Comparison of ENCODE assay signal across 17 cellular contexts in the genomic region with DNA sequence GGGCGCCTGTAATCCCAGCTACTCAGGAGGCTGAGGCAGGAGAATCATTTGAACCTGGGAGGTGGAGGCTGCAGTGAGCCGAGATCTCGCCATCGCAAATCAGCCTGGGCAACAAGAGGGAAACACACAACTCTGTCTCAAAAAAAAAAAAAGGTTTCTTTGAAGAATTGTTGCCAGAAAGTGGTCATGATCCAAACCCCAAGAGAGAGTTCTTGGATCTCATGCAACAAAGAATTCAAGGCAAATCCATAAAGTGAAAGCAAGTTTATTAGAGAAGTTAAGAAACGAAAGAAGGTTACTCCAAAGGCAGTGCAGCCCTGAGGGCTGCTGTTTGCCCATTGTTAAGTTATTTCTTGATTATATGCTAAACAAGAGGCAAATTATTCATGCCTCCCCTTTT. TPM values are rescaled to one million over a fixed set of nuclear protein-coding genes. Genes with fewer than 3 reads are reported as not detected.
DNase-seq lines count a peak whose midpoint lies in the region; ATAC-seq, FAIRE-seq and TF ChIP-seq lines count a peak whose summit lies in the region.
"Had no signal": no experiment of that assay in that cellular context is flagged by ENCODE, and none has a peak within 500 bp of the region (broad histone marks: within the 10 kb centered on the region; RNA-seq: fewer than 3 reads in every experiment).

No MANE protein-coding gene starts in this region.

- POLR2A ChIA-PET in K562 (lab: Yijun Ruan, JAX): interaction anchor here (0.9 to 1.7 kb wide), 2 partner anchors 12 to 14 kb away, joined by 3 to 9 read pairs; no protein-coding TSS in a partner anchor
- POLR2A ChIA-PET in CD8-positive, alpha-beta T cell (lab: Charles Lee): no interaction called here

- 79% methylated on average over 5 of the region's 5 CpGs for WGBS in K562 (ENCODE audit: insufficient coverage, low coverage, missing lambda C conversion rate)

- no peak for TF ChIP-seq POLR2A in K562 (conservative IDR thresholded peaks at IDR 0.05)

- DNase-seq in K562 (ENCODE audit: extremely low read depth in 1 of 4, low spot score in 3 of 4) (no peak), osteoblast (ENCODE audit: insufficient read length, low spot score, missing footprints) (no peak), retina (no peak)
- no peak for DNase-seq in CD8-positive, alpha-beta T cell
- DNase-seq: Caco-2, DMS53, MG63, NCI-H1092 treated with DMSO at 0.1 percent for 48 hours, NCI-H1694 treated with DMSO at 0.1 percent for 48 hours, NCI-H345, NCI-H69, PC-3 had no signal

- no peaks in the 10 kb centered on the region for H3K27me3 Mint-ChIP-seq in CD8-positive, alpha-beta T cell (ENCODE audit: low read depth)

- H3K4me3 Mint-ChIP-seq in CD8-positive, alpha-beta T cell: no peak overlapping the region

- peaks cover 20% of the 10 kb centered on the region for H3K4me1 Mint-ChIP-seq in CD8-positive, alpha-beta T cell (ENCODE audit: low read depth)

- ATAC-seq in K562 (no peak), HG02571 (IDR thresholded peaks at IDR 0.05; ENCODE audit: unreplicated experiment) (no peak)
- no peak for ATAC-seq in CD8-positive, alpha-beta T cell
- ATAC-seq: GM12878, PC-3 had no signal

- peak overlapping the region; percentile 57 for H2AFZ ChIP-seq in ACC112 (ENCODE audit: low read length, unreplicated experiment)
- H2AFZ ChIP-seq in K562 (ENCODE audit: low read depth, low read length): peak overlapping the region; percentile 75
- peak overlapping the region; percentile 36 for H2AFZ ChIP-seq in osteoblast (ENCODE audit: low read length)

- H3K27me3 ChIP-seq in ACC112 (ENCODE audit: insufficient read depth, low read length) (no peaks in the 10 kb centered on the region), K562 (ENCODE audit: control insufficient read depth in 2 of 2, insufficient read depth in 2 of 2, low read length in 2 of 2) (no peaks in the 10 kb centered on the region), osteoblast (ENCODE audit: insufficient read depth, low read length) (no peaks in the 10 kb centered on the region)
- no peaks in the 10 kb centered on the region for H3K27me3 ChIP-seq in CD8-positive, alpha-beta T cell (ENCODE audit: insufficient read depth, low read length)
- H3K27me3 ChIP-seq: MG63 had no signal

- no peaks in the 10 kb centered on the region for H3K36me3 ChIP-seq in ACC112 (ENCODE audit: insufficient read depth, low read length)
- H3K36me3 ChIP-seq in K562 (ENCODE audit: control insufficient read depth, insufficient read depth, low read length): no peaks in the 10 kb centered on the region
- H3K36me3 ChIP-seq in osteoblast (ENCODE audit: insufficient read depth, low read length): no peaks in the 10 kb centered on the region
- H3K36me3 ChIP-seq in CD8-positive, alpha-beta T cell (ENCODE audit: insufficient read depth, low read length): no peaks in the 10 kb centered on the region
- H3K36me3 ChIP-seq: MG63 had no signal

- H3K4me3 ChIP-seq in ACC112 (ENCODE audit: low read depth, low read length) (peak overlapping the region; percentile 36; the same call in 1 of the 2 replicates), K562 (no peak overlapping the region), osteoblast (ENCODE audit: insufficient read depth, low read length) (no peak overlapping the region)
- H3K4me3 ChIP-seq in CD8-positive, alpha-beta T cell (ENCODE audit: low read depth, low read length): no peak overlapping the region
- H3K4me3 ChIP-seq: GM12878, MG63 had no signal

- H3K9me3 ChIP-seq in K562 (replicated peaks; ENCODE audit: control insufficient read depth, insufficient read depth, low read depth, low read length) (no peaks in the 10 kb centered on the region), osteoblast (ENCODE audit: low read depth, low read length) (no peaks in the 10 kb centered on the region)
- H3K9me3 ChIP-seq in CD8-positive, alpha-beta T cell (ENCODE audit: low read length): no peaks in the 10 kb centered on the region
- H3K9me3 ChIP-seq: Caco-2, MG63 had no signal

- H3K4me1 ChIP-seq in ACC112 (ENCODE audit: control insufficient read depth, insufficient read depth, low read length, unreplicated experiment): peaks cover 25% of the 10 kb centered on the region
- peaks cover 57 to 63% of the 10 kb centered on the region in 2 experiments for H3K4me1 ChIP-seq in K562 (replicated peaks in 1 of 2; ENCODE audit: control insufficient read depth in 2 of 2, insufficient read depth in 2 of 2, low read length in 2 of 2)
- H3K4me1 ChIP-seq in osteoblast (ENCODE audit: insufficient read depth, low read length): peaks cover 26% of the 10 kb centered on the region
- peaks cover 6% of the 10 kb centered on the region for H3K4me1 ChIP-seq in CD8-positive, alpha-beta T cell (ENCODE audit: insufficient read depth, low read length)

- intact Hi-C loops in K562 (cut with micrococcal nuclease): loop anchor here (10.0 kb wide), 1 partner anchor 48 kb away; the partner anchor contains the start of gene SYNGAP1
- intact Hi-C loops in CD8-positive, alpha-beta T cell (cut with DNase I, micrococcal nuclease): no loop called here

- no peaks in the 10 kb centered on the region for H3K36me3 Mint-ChIP-seq in CD8-positive, alpha-beta T cell

- H3K79me2 ChIP-seq in ACC112 (ENCODE audit: control insufficient read depth, insufficient read depth, low read length, unreplicated experiment) (no peaks in the 10 kb centered on the region), K562 (ENCODE audit: control insufficient read depth, insufficient read depth, low read length) (no peaks in the 10 kb centered on the region), osteoblast (ENCODE audit: insufficient read depth, low read length) (no peaks in the 10 kb centered on the region)

- H3K4me2 ChIP-seq in K562 (ENCODE audit: insufficient read depth, low read length) (no peak overlapping the region), osteoblast (ENCODE audit: insufficient read depth, low read length) (peak overlapping the region; percentile 64)
- H3K4me2 ChIP-seq: KMS-11 had no signal

- H4K20me1 ChIP-seq in K562 (replicated peaks; ENCODE audit: control insufficient read depth, insufficient read depth, low read length): no peaks in the 10 kb centered on the region
- no peaks in the 10 kb centered on the region for H4K20me1 ChIP-seq in osteoblast (ENCODE audit: insufficient read depth, low read length)

- CTCF ChIA-PET in K562 (lab: Yijun Ruan, JAX; ENCODE audit: low intra/inter-chr PET ratio): no interaction called here
- CTCF ChIA-PET in CD8-positive, alpha-beta T cell (lab: Charles Lee): no interaction called here

- H3K9me1 ChIP-seq in K562 (ENCODE audit: control insufficient read depth, insufficient read depth, low read length): no peaks in the 10 kb centered on the region

- TF ChIP-seq CTCF in K562 (IDR thresholded peaks at IDR 0.05 in 2 of 3, conservative IDR thresholded peaks at IDR 0.05 in 1 of 3; ENCODE audit: insufficient read depth in 2 of 3, low read depth in 1 of 3, low read length in 3 of 3): no peak
- TF ChIP-seq CTCF in osteoblast (IDR thresholded peaks at IDR 0.05; ENCODE audit: extremely low read depth, low read depth, low read length): no peak
- no peak for TF ChIP-seq CTCF in CD8-positive, alpha-beta T cell (IDR thresholded peaks at IDR 0.05)

- H3K27ac ChIP-seq in ACC112 (ENCODE audit: low read depth, low read length) (no peak overlapping the region), K562 (ENCODE audit: extremely low read depth, low read depth, low read length) (peak overlapping the region; percentile 26), osteoblast (ENCODE audit: low read depth, low read length) (no peak overlapping the region)
- no peak overlapping the region for H3K27ac ChIP-seq in CD8-positive, alpha-beta T cell (ENCODE audit: low read depth, low read length)
- H3K27ac ChIP-seq: C4-2B, KMS-11 had no signal

- in situ Hi-C loops in K562 (cut with MboI): no loop called here

- FAIRE-seq in K562 (lab: Jason Lieb, UNC): no peak
- FAIRE-seq: GM12878 had no signal

- no peak overlapping the region for H3K9ac ChIP-seq in K562 (ENCODE audit: insufficient read depth in 1 of 2, low read depth in 2 of 2, low read length in 2 of 2)
- H3K9ac ChIP-seq: KMS-11 had no signal

- no peak for TF ChIP-seq RAD21 in K562 (CRISPR knock-in tag; conservative IDR thresholded peaks at IDR 0.05 in 1 of 2, IDR thresholded peaks at IDR 0.05 in 1 of 2)

- no peak overlapping the region for H3K27ac Mint-ChIP-seq in CD8-positive, alpha-beta T cell

- no peaks in the 10 kb centered on the region for H3K9me3 Mint-ChIP-seq in CD8-positive, alpha-beta T cell

- BruUV-seq in K562 (replicated peaks; lab: Mats Ljungman, UMichigan): no TSS peak

- TF ChIP-seq EP300 in K562 (IDR thresholded peaks at IDR 0.05; ENCODE audit: low read length): no peak

RNA-seq across cellular contexts. Expression of gene KIFC1, which starts 14.5 kb away (rescaled TPM):
- 117 and 182 TPM in 2 replicates for total RNA-seq in K562 (2011; cell fraction: chromatin; rRNA removed; ENCODE audit: low replicate concordance)
- 141 and 154 TPM in 2 replicates for total RNA-seq in K562 (2011; cell fraction: nucleolus; rRNA removed)
- 113 and 129 TPM in 2 replicates for total RNA-seq in K562 (2011; cell fraction: nucleoplasm; rRNA removed)
- total RNA-seq in K562 (2014; rRNA removed): 50.2 and 62.5 TPM in 2 replicates
- 38.6 and 42.3 TPM in 2 replicates for total RNA-seq in K562 (2014; rRNA removed; fragmentation: Illumina TruSeq; extraction: Trizol)
- 77.9 and 80.1 TPM in 2 replicates for total RNA-seq in K562 (2015; rRNA removed; fragmentation: Illumina TruSeq; extraction: Trizol)
- total RNA-seq in K562 (2021): 79.2 and 85.6 TPM in 2 replicates
- 95.2 and 103 TPM in 2 replicates for polyA plus RNA-seq in K562 (2011; rRNA removed)
- polyA plus RNA-seq in K562 (2011; cell fraction: cytosol; rRNA removed): 82.9 and 95.7 TPM in 2 replicates
- polyA plus RNA-seq in K562 (2011; cell fraction: nucleus; rRNA removed): 255 and 308 TPM in 2 replicates
- polyA plus RNA-seq in K562 (2012): 70.1 and 78.9 TPM in 2 replicates
- 76.9 and 82.7 TPM in 2 replicates for polyA plus RNA-seq in K562 (2014; fragmentation: Illumina TruSeq; extraction: Trizol)
- polyA plus RNA-seq in K562 (2014; fragmentation: Nextera tagmentation; extraction: Ambion mirVana): 1 to 10 TPM; 1.3 to 2.2 TPM
- polyA plus RNA-seq in K562 (2014; rRNA removed): 84.1 and 88.6 TPM in 2 replicates
- 91.4 and 99.3 TPM in 2 replicates for polyA minus RNA-seq in K562 (2011; rRNA and poly(A)+ RNA removed)
- polyA minus RNA-seq in K562 (2011; cell fraction: cytosol; rRNA and poly(A)+ RNA removed): 43.1 and 48.8 TPM in 2 replicates
- 113 and 139 TPM in 2 replicates for polyA minus RNA-seq in K562 (2011; cell fraction: nucleus; rRNA and poly(A)+ RNA removed)
- 3.2 and 4.0 TPM in 2 replicates for total RNA-seq in osteoblast
- total RNA-seq in CD8-positive, alpha-beta T cell: 1 to 10 TPM; 1.6 to 2.1 TPM

RNA-seq across cellular contexts. Expression of gene PHF1, which starts 33.6 kb away (rescaled TPM):
- 151 and 284 TPM in 2 replicates for total RNA-seq in K562 (2011; cell fraction: chromatin; rRNA removed; ENCODE audit: low replicate concordance)
- 158 and 171 TPM in 2 replicates for total RNA-seq in K562 (2011; cell fraction: nucleolus; rRNA removed)
- 141 and 150 TPM in 2 replicates for total RNA-seq in K562 (2011; cell fraction: nucleoplasm; rRNA removed)
- total RNA-seq in K562 (2014; rRNA removed) (27.3 and 29.7 TPM in 2 replicates), K562 (2014; rRNA removed; fragmentation: Illumina TruSeq; extraction: Trizol) (16.2 and 20.8 TPM in 2 replicates), K562 (2015; rRNA removed; fragmentation: Illumina TruSeq; extraction: Trizol) (29.6 and 33.7 TPM in 2 replicates), K562 (2021) (42.1 and 43.2 TPM in 2 replicates), osteoblast (25.9 and 30.8 TPM in 2 replicates)
- polyA plus RNA-seq in K562 (2011; rRNA removed) (45.9 and 59.4 TPM in 2 replicates), K562 (2014; fragmentation: Illumina TruSeq; extraction: Trizol) (45.5 and 48.8 TPM in 2 replicates), K562 (2014; fragmentation: Nextera tagmentation; extraction: Ambion mirVana) (1 to 10 TPM; 3.7 to 4.0 TPM), K562 (2014; rRNA removed) (60.8 and 64.2 TPM in 2 replicates)
- polyA plus RNA-seq in K562 (2011; cell fraction: cytosol; rRNA removed): 56.9 and 69.4 TPM in 2 replicates
- 359 and 410 TPM in 2 replicates for polyA plus RNA-seq in K562 (2011; cell fraction: nucleus; rRNA removed)
- polyA plus RNA-seq in K562 (2012): 42.7 and 85.4 TPM in 2 replicates
- polyA minus RNA-seq in K562 (2011; rRNA and poly(A)+ RNA removed): 21.9 and 26.4 TPM in 2 replicates
- 12.4 and 15.0 TPM in 2 replicates for polyA minus RNA-seq in K562 (2011; cell fraction: cytosol; rRNA and poly(A)+ RNA removed)
- polyA minus RNA-seq in K562 (2011; cell fraction: nucleus; rRNA and poly(A)+ RNA removed): 40.8 and 50.0 TPM in 2 replicates
- total RNA-seq in CD8-positive, alpha-beta T cell: 100 to 1,000 TPM; 560 to 588 TPM

RNA-seq across cellular contexts. Expression of gene CUTA, which starts 40.7 kb away (rescaled TPM):
- total RNA-seq in K562 (2011; cell fraction: chromatin; rRNA removed; ENCODE audit: low replicate concordance): 90.7 and 171 TPM in 2 replicates
- total RNA-seq in K562 (2011; cell fraction: nucleolus; rRNA removed): 247 and 251 TPM in 2 replicates
- total RNA-seq in K562 (2011; cell fraction: nucleoplasm; rRNA removed): 190 and 192 TPM in 2 replicates
- 310 and 413 TPM in 2 replicates for total RNA-seq in K562 (2014; rRNA removed)
- total RNA-seq in K562 (2014; rRNA removed; fragmentation: Illumina TruSeq; extraction: Trizol): 192 and 203 TPM in 2 replicates
- 316 and 317 TPM in 2 replicates for total RNA-seq in K562 (2015; rRNA removed; fragmentation: Illumina TruSeq; extraction: Trizol)
- total RNA-seq in K562 (2021): 369 and 372 TPM in 2 replicates
- 166 and 178 TPM in 2 replicates for polyA plus RNA-seq in K562 (2011; rRNA removed)
- 269 and 458 TPM in 2 replicates for polyA plus RNA-seq in K562 (2011; cell fraction: cytosol; rRNA removed)
- 356 and 369 TPM in 2 replicates for polyA plus RNA-seq in K562 (2011; cell fraction: nucleus; rRNA removed)
- 506 and 529 TPM in 2 replicates for polyA plus RNA-seq in K562 (2012)
- polyA plus RNA-seq in K562 (2014; fragmentation: Illumina TruSeq; extraction: Trizol): 264 and 434 TPM in 2 replicates
- polyA plus RNA-seq in K562 (2014; fragmentation: Nextera tagmentation; extraction: Ambion mirVana): 100 to 1,000 TPM; 653 to 682 TPM
- 296 and 360 TPM in 2 replicates for polyA plus RNA-seq in K562 (2014; rRNA removed)
- 142 and 158 TPM in 2 replicates for polyA minus RNA-seq in K562 (2011; rRNA and poly(A)+ RNA removed)
- polyA minus RNA-seq in K562 (2011; cell fraction: cytosol; rRNA and poly(A)+ RNA removed): 90.0 and 120 TPM in 2 replicates
- polyA minus RNA-seq in K562 (2011; cell fraction: nucleus; rRNA and poly(A)+ RNA removed): 56.4 and 86.2 TPM in 2 replicates
- 89.3 and 122 TPM in 2 replicates for total RNA-seq in osteoblast
- total RNA-seq in CD8-positive, alpha-beta T cell: 100 to 1,000 TPM; 159 to 177 TPM

RNA-seq across cellular contexts. Expression of gene SYNGAP1, which starts 42.7 kb away (rescaled TPM):
- total RNA-seq in K562 (2011; cell fraction: chromatin; rRNA removed; ENCODE audit: low replicate concordance): 66.9 and 126 TPM in 2 replicates
- total RNA-seq in K562 (2011; cell fraction: nucleolus; rRNA removed): 33.0 and 37.9 TPM in 2 replicates
- 43.4 and 59.2 TPM in 2 replicates for total RNA-seq in K562 (2011; cell fraction: nucleoplasm; rRNA removed)
- 2.5 and 2.9 TPM in 2 replicates for total RNA-seq in K562 (2014; rRNA removed)
- 1.9 and 2.6 TPM in 2 replicates for total RNA-seq in K562 (2014; rRNA removed; fragmentation: Illumina TruSeq; extraction: Trizol)
- total RNA-seq in K562 (2015; rRNA removed; fragmentation: Illumina TruSeq; extraction: Trizol): 3.2 and 3.8 TPM in 2 replicates
- 15.2 and 22.8 TPM in 2 replicates for total RNA-seq in K562 (2021)
- 4.4 and 8.2 TPM in 2 replicates for polyA plus RNA-seq in K562 (2011; rRNA removed)
- 2.7 and 2.8 TPM in 2 replicates for polyA plus RNA-seq in K562 (2011; cell fraction: cytosol; rRNA removed)
- 51.0 and 114 TPM in 2 replicates for polyA plus RNA-seq in K562 (2011; cell fraction: nucleus; rRNA removed)
- 15.7 and 22.6 TPM in 2 replicates for polyA plus RNA-seq in K562 (2012)
- polyA plus RNA-seq in K562 (2014; fragmentation: Illumina TruSeq; extraction: Trizol): 13.9 and 14.2 TPM in 2 replicates
- polyA plus RNA-seq in K562 (2014; fragmentation: Nextera tagmentation; extraction: Ambion mirVana): under 1 TPM; 0.01 to 0.06 TPM
- polyA plus RNA-seq in K562 (2014; rRNA removed): 14.2 and 14.6 TPM in 2 replicates
- 4.1 and 4.2 TPM in 2 replicates for polyA minus RNA-seq in K562 (2011; rRNA and poly(A)+ RNA removed)
- 3.9 and 4.4 TPM in 2 replicates for polyA minus RNA-seq in K562 (2011; cell fraction: cytosol; rRNA and poly(A)+ RNA removed)
- polyA minus RNA-seq in K562 (2011; cell fraction: nucleus; rRNA and poly(A)+ RNA removed): 10.8 and 12.3 TPM in 2 replicates
- total RNA-seq in osteoblast: 6.9 and 8.8 TPM in 2 replicates
- 10 to 100 TPM; 54.3 to 64.1 TPM for total RNA-seq in CD8-positive, alpha-beta T cell

RNA-seq across cellular contexts. Expression of gene DAXX, which starts 54.4 kb away (rescaled TPM):
- 51.6 and 76.0 TPM in 2 replicates for total RNA-seq in K562 (2011; cell fraction: chromatin; rRNA removed; ENCODE audit: low replicate concordance)
- total RNA-seq in K562 (2011; cell fraction: nucleolus; rRNA removed): 39.7 and 45.7 TPM in 2 replicates
- total RNA-seq in K562 (2011; cell fraction: nucleoplasm; rRNA removed): 38.2 and 40.6 TPM in 2 replicates
- total RNA-seq in K562 (2014; rRNA removed) (80.6 and 122 TPM in 2 replicates), K562 (2014; rRNA removed; fragmentation: Illumina TruSeq; extraction: Trizol) (61.7 and 68.7 TPM in 2 replicates), K562 (2015; rRNA removed; fragmentation: Illumina TruSeq; extraction: Trizol) (59.9 and 66.6 TPM in 2 replicates), K562 (2021) (69.0 and 70.6 TPM in 2 replicates), osteoblast (32.7 and 39.4 TPM in 2 replicates)
- polyA plus RNA-seq in K562 (2011; rRNA removed) (22.8 and 32.4 TPM in 2 replicates), K562 (2014; fragmentation: Illumina TruSeq; extraction: Trizol) (101 and 104 TPM in 2 replicates), K562 (2014; fragmentation: Nextera tagmentation; extraction: Ambion mirVana) (100 to 1,000 TPM in 1 of 2 experiments, 10 to 100 TPM in 1; 41.5 to 144 TPM), K562 (2014; rRNA removed) (47.4 and 67.2 TPM in 2 replicates)
- polyA plus RNA-seq in K562 (2011; cell fraction: cytosol; rRNA removed): 19.5 and 25.8 TPM in 2 replicates
- 106 and 140 TPM in 2 replicates for polyA plus RNA-seq in K562 (2011; cell fraction: nucleus; rRNA removed)
- polyA plus RNA-seq in K562 (2012): 73.3 and 129 TPM in 2 replicates
- polyA minus RNA-seq in K562 (2011; rRNA and poly(A)+ RNA removed): 11.5 and 12.0 TPM in 2 replicates
- 17.0 and 19.9 TPM in 2 replicates for polyA minus RNA-seq in K562 (2011; cell fraction: cytosol; rRNA and poly(A)+ RNA removed)
- 34.1 and 35.5 TPM in 2 replicates for polyA minus RNA-seq in K562 (2011; cell fraction: nucleus; rRNA and poly(A)+ RNA removed)
- total RNA-seq in CD8-positive, alpha-beta T cell: 10 to 100 TPM; 13.7 to 14.2 TPM
